Comparison of ENCODE assay signal across 11 cellular contexts in the genomic region with DNA sequence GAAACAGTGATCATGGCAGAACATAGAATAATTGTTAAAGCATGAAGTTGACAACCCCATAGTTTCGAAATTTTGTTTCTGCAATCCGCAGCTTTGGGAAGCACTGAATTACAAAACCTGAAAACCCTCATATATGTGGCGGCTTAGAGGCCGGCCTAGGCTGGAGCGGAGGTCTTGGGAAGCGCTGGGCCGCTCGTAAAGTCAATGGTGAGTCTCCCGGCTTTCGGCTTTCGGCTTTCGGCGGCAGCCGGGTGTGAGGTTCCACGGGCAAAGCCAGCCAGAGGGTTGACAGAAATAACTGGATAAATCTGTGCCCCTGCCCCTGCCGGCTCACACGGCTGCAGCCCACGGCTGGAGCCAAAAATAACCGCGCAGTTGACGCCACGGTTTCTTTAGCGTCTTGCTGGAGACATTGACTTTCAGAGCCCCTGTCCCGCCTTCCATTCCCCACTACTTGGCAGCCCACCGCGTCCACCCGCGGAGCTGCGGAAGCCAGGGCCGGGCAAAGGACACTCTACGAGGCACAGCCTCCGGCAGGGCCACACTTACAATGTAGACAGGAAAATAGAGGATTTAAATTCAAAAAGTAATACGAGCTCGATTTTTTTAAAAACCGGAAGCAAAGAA. TPM values are rescaled to one million over a fixed set of nuclear protein-coding genes. Genes with fewer than 3 reads are reported as not detected.
DNase-seq lines count a peak whose midpoint lies in the region; ATAC-seq and TF ChIP-seq lines count a peak whose summit lies in the region.
"Had no signal": no experiment of that assay in that cellular context is flagged by ENCODE, and none has a peak within 500 bp of the region (broad histone marks: within the 10 kb centered on the region; RNA-seq: fewer than 3 reads in every experiment).

No MANE protein-coding gene starts in this region.

- H3K36me3 ChIP-seq in cardiac muscle cell, result no peaks in the 10 kb centered on the region
- no peaks in the 10 kb centered on the region for H3K36me3 ChIP-seq in left lung
- H3K36me3 ChIP-seq in thoracic aorta, result no peaks in the 10 kb centered on the region
- H3K36me3 ChIP-seq: BLaER1 treated with 17β-estradiol and CSF1 and Interleukin-3, amounts not matched to agents 10 nM and 100 nM had no signal

- H3K27ac ChIP-seq in cardiac muscle cell (no peak overlapping the region), left lung (no peak overlapping the region), thoracic aorta (no peak overlapping the region)
- H3K27ac ChIP-seq: BLaER1 treated with 17β-estradiol and CSF1 and Interleukin-3, amounts not matched to agents 10 nM and 100 nM had no signal

- intact Hi-C loops in Right ventricle myocardium inferior (cut with DNase I), result no loop called here
- intact Hi-C loops in left lung (cut with DNase I), result no loop called here

- H3K27me3 ChIP-seq in cardiac muscle cell (peaks cover 100% of the 10 kb centered on the region), left lung (peaks cover 73 to 100% of the 10 kb centered on the region in 2 donors), thoracic aorta (replicated peaks; ENCODE audit: insufficient read depth) (peaks cover 11% of the 10 kb centered on the region)

- H3K4me3 ChIP-seq in cardiac muscle cell (peak overlapping the region; percentile 9), left lung (peak overlapping the region in 1 of 2 donors; percentile 13), thoracic aorta (peak overlapping the region; percentile 57)
- H3K4me3 ChIP-seq: BLaER1 treated with 17β-estradiol and CSF1 and Interleukin-3, amounts not matched to agents 10 nM and 100 nM had no signal

- TF ChIP-seq CTCF in cardiac muscle cell (IDR thresholded peaks at IDR 0.05; ENCODE audit: low read depth, low read length) (no peak), left lung (IDR thresholded peaks at IDR 0.05) (no peak), thoracic aorta (IDR thresholded peaks at IDR 0.05) (no peak)

- ATAC-seq in Right ventricle myocardium inferior, result no peak
- ATAC-seq in left lung, result peak; percentile 49
- no peak for ATAC-seq in thoracic aorta (ENCODE audit: insufficient number of reproducible peaks, low FRiP score, low read depth)
- ATAC-seq in GM19328 (IDR thresholded peaks at IDR 0.05; ENCODE audit: unreplicated experiment), result no peak

- H3K4me1 ChIP-seq in cardiac muscle cell (ENCODE audit: low read depth) (no peaks in the 10 kb centered on the region), left lung (peaks cover 0 to 18% of the 10 kb centered on the region in 2 donors), thoracic aorta (ENCODE audit: control insufficient read depth in 1 of 2, low read depth in 2 of 2) (peaks cover 3 to 7% of the 10 kb centered on the region in 2 donors)
- H3K4me1 ChIP-seq: BLaER1 treated with 17β-estradiol and CSF1 and Interleukin-3, amounts not matched to agents 10 nM and 100 nM had no signal

- H3K9me3 ChIP-seq in cardiac muscle cell (ENCODE audit: low read depth) (no peaks in the 10 kb centered on the region), left lung (no peaks in the 10 kb centered on the region), thoracic aorta (no peaks in the 10 kb centered on the region)

- DNase-seq in cardiac muscle cell (ENCODE audit: low read depth in 1 of 2, low spot score in 1 of 2) (peak; percentile 35 to 64), Right ventricle myocardium inferior (ENCODE audit: missing footprints) (no peak), astrocyte of the hippocampus (ENCODE audit: low read depth, low spot score) (peak; percentile 35), left lung (no peak), thoracic aorta (ENCODE audit: low spot score) (no peak), epidermal melanocyte (ENCODE audit: insufficient read length, low spot score) (no peak), middle frontal gyrus (ENCODE audit: extremely low spot score, low spot score) (no peak)
- DNase-seq: activated gamma-delta T cell had no signal

RNA-seq across cellular contexts. Expression of a gene that starts 6.9 kb away (rescaled TPM):
- total RNA-seq in cardiac muscle cell (0.21 TPM in 1 of 2 replicates, not detected in the other), Right ventricle myocardium inferior (0.30 TPM), left lung (1 to 10 TPM in 1 of 2 donors, under 1 TPM in 1; 0.71 to 1.3 TPM), thoracic aorta (1 to 10 TPM in 1 of 2 donors, under 1 TPM in 1; 0.56 to 1.9 TPM)
- 0.30 TPM in 1 of 2 replicates, not detected in the other for polyA plus RNA-seq in cardiac muscle cell
- total RNA-seq: urinary bladder had no signal

RNA-seq across cellular contexts. Expression of a gene that starts 28.5 kb away (rescaled TPM):
- total RNA-seq in cardiac muscle cell (0.81 and 3.0 TPM in 2 replicates), Right ventricle myocardium inferior (not detected), left lung (under 1 TPM; 0.76 to 0.89 TPM), thoracic aorta (1 to 10 TPM; 1.4 to 4.4 TPM)
- polyA plus RNA-seq in cardiac muscle cell, result 1.00 TPM in 1 of 2 replicates, not detected in the other

Comparison
In these comparisons a context has a peak if more than half of its experiments do, and no peak if none do; other contexts are left out.
1. DNase-seq: peak in cardiac muscle cell (2 of 2) and astrocyte of the hippocampus (single experiment); none in Right ventricle myocardium inferior (single experiment), left lung (0 of 2), thoracic aorta (single experiment), epidermal melanocyte (single experiment) and middle frontal gyrus (single experiment).